In the genomic region with DNA sequence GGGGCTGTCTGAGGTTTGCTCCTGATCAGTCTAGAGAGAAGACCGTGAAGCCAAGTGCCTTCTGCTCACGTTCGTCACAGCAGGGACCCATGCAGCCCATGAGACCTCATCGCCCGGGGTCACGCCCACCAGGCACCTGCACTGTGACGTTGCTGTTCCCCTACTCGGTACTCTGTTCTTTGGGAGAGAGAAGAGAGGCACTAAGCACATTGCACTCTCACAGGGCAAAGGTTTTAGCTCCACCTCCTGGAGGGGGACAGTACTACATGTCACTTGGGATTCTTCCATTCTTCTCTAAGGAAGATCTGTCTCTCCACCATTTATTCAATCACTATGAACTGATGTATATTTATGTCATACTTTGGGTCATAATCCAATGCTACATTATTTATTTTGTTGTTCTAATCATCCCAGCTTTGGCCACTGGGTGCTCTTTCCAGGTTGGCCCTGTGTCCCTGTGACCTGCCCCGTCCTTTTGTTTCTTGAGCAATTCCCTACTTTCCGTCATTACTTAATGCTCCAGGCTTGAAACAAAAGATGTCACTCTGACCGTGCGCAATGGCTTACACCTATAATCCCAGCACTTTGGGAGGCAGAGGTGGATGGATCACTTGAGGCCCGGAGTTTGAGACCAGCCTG, we compare ENCODE assay signal across 8 cellular contexts. TPM values are rescaled to one million over a fixed set of nuclear protein-coding genes. Genes with fewer than 3 reads are reported as not detected.
DNase-seq lines count a peak whose midpoint lies in the region; ATAC-seq, FAIRE-seq and TF ChIP-seq lines count a peak whose summit lies in the region.

No MANE protein-coding gene starts in this region.

- ATAC-seq in GM18909 (IDR thresholded peaks at IDR 0.05; ENCODE audit: poor library complexity, unreplicated experiment) = no peak

- H4K20me1 ChIP-seq in keratinocyte (ENCODE audit: control insufficient read depth, extremely low read depth, insufficient read depth, low read length) = no peaks in the 10 kb centered on the region

- FAIRE-seq in keratinocyte (lab: Jason Lieb, UNC) = peak; percentile 68

- WGBS in adrenal gland, 4 donors = 37 to 46% (median 42%) methylated on average over 11 to 13 of the region's 13 CpGs

- H3K4me3 ChIP-seq in MG63 (no peak overlapping the region), adrenal gland (no peak overlapping the region), keratinocyte (ENCODE audit: control insufficient read depth in 2 of 3, extremely low read depth in 1 of 3, insufficient read depth in 2 of 3, low read depth in 1 of 3, low read length in 3 of 3) (no peak overlapping the region)

- no peak for TF ChIP-seq POLR2A in adrenal gland (IDR thresholded peaks at IDR 0.05)

- H3K4me1 ChIP-seq in adrenal gland (replicated peaks in 1 of 2) = no peaks in the 10 kb centered on the region
- H3K4me1 ChIP-seq in keratinocyte (ENCODE audit: control insufficient read depth, extremely low read depth, insufficient read depth, low read length) = no peaks in the 10 kb centered on the region

- intact Hi-C loops in adrenal gland (cut with DNase I) = loop anchor here in 1 of 2 donors (10.0 kb wide), 1 partner anchor 304 kb away; no protein-coding TSS in a partner anchor
- intact Hi-C loops in posterior vena cava (cut with DNase I) = no loop called here

- no peaks in the 10 kb centered on the region for H3K36me3 ChIP-seq in MG63
- no peaks in the 10 kb centered on the region for H3K36me3 ChIP-seq in adrenal gland (replicated peaks in 1 of 2)
- H3K36me3 ChIP-seq in keratinocyte (ENCODE audit: control insufficient read depth in 2 of 2, extremely low read depth in 1 of 2, insufficient read depth in 2 of 2, low read length in 2 of 2) = no peaks in the 10 kb centered on the region

- DNase-seq in ELR (ENCODE audit: low read depth) (peak; percentile 47), MG63 (peak; percentile 24), T-helper 1 cell (peak in 4 of 5 donors; percentile 28 to 54 (median 44)), adrenal gland (peak; percentile 41 to 79 (median 51)), keratinocyte (ENCODE audit: low read depth, low spot score) (peak; percentile 53), posterior vena cava (ENCODE audit: low spot score) (no peak)
- peak; percentile 3 to 31 (median 30) for DNase-seq in stimulated activated CD4-positive, alpha-beta T cell treated with anti-CD3 and anti-CD28 coated beads, TNF-alpha, amount 100 ng/mL, for 4 hours (ENCODE audit: low read depth in 3 of 3)

- no peak overlapping the region for H2AFZ ChIP-seq in keratinocyte (ENCODE audit: control insufficient read depth, low read length)

- H3K9ac ChIP-seq in keratinocyte (ENCODE audit: control insufficient read depth, extremely low read depth, insufficient read depth, low read length) = no peak overlapping the region

- no peaks in the 10 kb centered on the region for H3K9me3 ChIP-seq in MG63
- no peaks in the 10 kb centered on the region for H3K9me3 ChIP-seq in adrenal gland (replicated peaks in 1 of 3)
- H3K9me3 ChIP-seq in keratinocyte (ENCODE audit: control insufficient read depth, low read depth, low read length) = no peaks in the 10 kb centered on the region

- H3K27me3 ChIP-seq in MG63 (peaks cover 11% of the 10 kb centered on the region), adrenal gland (no peaks in the 10 kb centered on the region), keratinocyte (ENCODE audit: control insufficient read depth, extremely low read depth, insufficient read depth, low read length) (peaks cover 3% of the 10 kb centered on the region)

- dilution Hi-C loops in keratinocyte (cut with MboI; ENCODE audit: extremely low pct_ligation_motif_present, low sequenced_read_pairs) = no loop called here

- H3K27ac ChIP-seq in adrenal gland (no peak overlapping the region), keratinocyte (ENCODE audit: control insufficient read depth, insufficient read depth, low read length) (no peak overlapping the region)

- H3K79me2 ChIP-seq in keratinocyte (ENCODE audit: control insufficient read depth, insufficient read depth, low read length) = no peaks in the 10 kb centered on the region

- no peaks in the 10 kb centered on the region for H3K9me1 ChIP-seq in keratinocyte (ENCODE audit: control insufficient read depth, extremely low read depth, insufficient read depth, low read length)

- no peak overlapping the region for H3K4me2 ChIP-seq in keratinocyte (ENCODE audit: control insufficient read depth, extremely low read depth, insufficient read depth, low read depth, low read length)

- TF ChIP-seq CTCF in adrenal gland (IDR thresholded peaks at IDR 0.05) (peak; percentile 68 to 83 (median 76)), keratinocyte (optimal IDR thresholded peaks at IDR 0.05 in 1 of 3, IDR thresholded peaks at IDR 0.05 in 1 of 3, conservative IDR thresholded peaks at IDR 0.05 in 1 of 3; ENCODE audit: extremely low read depth in 1 of 3, insufficient read depth in 2 of 3, low read length in 3 of 3) (peak; percentile 88 to 90 (median 89))

RNA-seq across cellular contexts. Expression of gene BRD3, which starts 31.4 kb away (rescaled TPM):
- total RNA-seq in MG63 (2014; rRNA removed; shearing (Covaris generic); ENCODE audit: low replicate concordance) = 3.1 and 5.0 TPM in 2 replicates
- total RNA-seq in adrenal gland = 10 to 100 TPM; 16.0 to 73.1 (median 24.1) TPM
- polyA plus RNA-seq in adrenal gland = 10 to 100 TPM in 2 of 3 donors, 1 to 10 TPM in 1; 8.4 to 18.1 (median 10.4) TPM
- polyA plus RNA-seq in keratinocyte = 2.5 to 6.3 TPM (median 3.3 TPM) in 3 replicates
- polyA plus RNA-seq in keratinocyte (2011; ENCODE audit: low read depth) = 22.4 TPM
- 3.4 and 3.9 TPM in 2 replicates for polyA plus RNA-seq in keratinocyte (2011; cell fraction: cytosol; rRNA removed)
- polyA plus RNA-seq in keratinocyte (2011; cell fraction: nucleus; rRNA removed) = 8.0 and 9.2 TPM in 2 replicates
- 7.1 and 8.4 TPM in 2 replicates for polyA plus RNA-seq in keratinocyte (2012; ENCODE audit: low replicate concordance)
- polyA minus RNA-seq in keratinocyte = 2.9 to 5.3 TPM (median 4.9 TPM) in 3 replicates
- 12.3 TPM for polyA minus RNA-seq in keratinocyte (2011; cell fraction: cytosol; rRNA and poly(A)+ RNA removed)
- 5.6 and 6.5 TPM in 2 replicates for polyA minus RNA-seq in keratinocyte (2011; cell fraction: nucleus; rRNA and poly(A)+ RNA removed)
- total RNA-seq in posterior vena cava = 10 to 100 TPM; 32.2 to 32.6 TPM

RNA-seq across cellular contexts. Expression of gene WDR5, which starts 36.6 kb away (rescaled TPM):
- 31.6 and 31.7 TPM in 2 replicates for total RNA-seq in MG63 (2014; rRNA removed; shearing (Covaris generic); ENCODE audit: low replicate concordance)
- total RNA-seq in adrenal gland = 10 to 100 TPM; 19.0 to 28.5 (median 26.4) TPM
- 10 to 100 TPM; 18.5 to 21.4 (median 19.5) TPM for polyA plus RNA-seq in adrenal gland
- 20.3 to 41.8 TPM (median 31.2 TPM) in 3 replicates for polyA plus RNA-seq in keratinocyte
- 5.2 TPM for polyA plus RNA-seq in keratinocyte (2011; ENCODE audit: low read depth)
- 29.4 and 29.9 TPM in 2 replicates for polyA plus RNA-seq in keratinocyte (2011; cell fraction: cytosol; rRNA removed)
- polyA plus RNA-seq in keratinocyte (2011; cell fraction: nucleus; rRNA removed) = 44.8 and 44.9 TPM in 2 replicates
- 16.1 and 34.1 TPM in 2 replicates for polyA plus RNA-seq in keratinocyte (2012; ENCODE audit: low replicate concordance)
- polyA minus RNA-seq in keratinocyte = 13.5 to 36.0 TPM (median 17.8 TPM) in 3 replicates
- polyA minus RNA-seq in keratinocyte (2011; cell fraction: cytosol; rRNA and poly(A)+ RNA removed) = 16.1 TPM
- polyA minus RNA-seq in keratinocyte (2011; cell fraction: nucleus; rRNA and poly(A)+ RNA removed) = 13.5 and 18.4 TPM in 2 replicates
- 10 to 100 TPM; 17.0 to 17.1 TPM for total RNA-seq in posterior vena cava
